20 cellular contexts compared by ENCODE assay signal in the genomic region with DNA sequence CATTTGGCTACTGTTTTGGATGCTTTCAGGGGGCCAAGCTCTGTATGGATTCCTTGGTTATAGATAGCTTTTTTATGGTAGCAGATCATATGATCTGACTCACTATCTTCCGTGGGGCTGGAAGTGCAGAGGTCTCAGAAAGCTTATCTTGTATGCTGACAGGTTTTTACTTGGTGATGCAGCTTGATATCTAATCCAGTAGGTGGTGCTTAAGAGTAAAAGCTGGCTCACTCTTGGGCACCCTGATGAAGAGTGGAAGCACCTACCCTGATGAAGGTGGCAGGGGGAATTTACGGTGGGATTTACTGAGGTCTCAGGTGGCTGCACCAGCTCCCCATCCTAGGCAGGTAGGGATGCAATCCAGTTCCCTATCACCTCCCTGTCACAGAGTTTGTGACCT.
DNase-seq lines count a peak whose midpoint lies in the region; ATAC-seq, FAIRE-seq and TF ChIP-seq lines count a peak whose summit lies in the region.
"Had no signal": no experiment of that assay in that cellular context is flagged by ENCODE, and none has a peak within 500 bp of the region (broad histone marks: within the 10 kb centered on the region; RNA-seq: fewer than 3 reads in every experiment).

No MANE protein-coding gene starts in this region.

- no peak overlapping the region for H3K27ac Mint-ChIP-seq in activated CD8-positive, alpha-beta T cell treated with anti-CD3 and anti-CD28 coated beads, Interleukin-2, amount 10 ng/mL, durations not matched to agents 7 days and 5 days
- H3K27ac Mint-ChIP-seq: CD4-positive, alpha-beta T cell had no signal

- peaks cover 2% of the 10 kb centered on the region; the same call in 1 of the 2 replicates for H3K9me3 ChIP-seq in BE2C
- H3K9me3 ChIP-seq in small intestine (ENCODE audit: control insufficient read depth, low read depth), result no peaks in the 10 kb centered on the region
- H3K9me3 ChIP-seq: SK-N-SH had no signal

- H3K4me3 Mint-ChIP-seq in activated CD8-positive, alpha-beta T cell treated with anti-CD3 and anti-CD28 coated beads, Interleukin-2, amount 10 ng/mL, durations not matched to agents 7 days and 5 days, result no peak overlapping the region
- H3K4me3 Mint-ChIP-seq: CD4-positive, alpha-beta T cell had no signal

- H3K27me3 Mint-ChIP-seq in activated CD8-positive, alpha-beta T cell treated with anti-CD3 and anti-CD28 coated beads, Interleukin-2, amount 10 ng/mL, durations not matched to agents 7 days and 5 days (ENCODE audit: low read depth), result peaks cover 2% of the 10 kb centered on the region
- H3K27me3 Mint-ChIP-seq: CD4-positive, alpha-beta T cell had no signal

- H3K36me3 ChIP-seq in BE2C (no peaks in the 10 kb centered on the region), H7 (replicated peaks; ENCODE audit: control insufficient read depth, insufficient read depth, low read length) (no peaks in the 10 kb centered on the region), small intestine (ENCODE audit: control insufficient read depth in 2 of 2, insufficient read depth in 2 of 2, low read length in 2 of 2) (no peaks in the 10 kb centered on the region)
- H3K36me3 ChIP-seq: Peyer's patch had no signal

- H3K4me1 ChIP-seq in BE2C, result no peaks in the 10 kb centered on the region
- H3K4me1 ChIP-seq in small intestine (ENCODE audit: control insufficient read depth in 2 of 2, insufficient read depth in 1 of 2, low read depth in 1 of 2, low read length in 1 of 2), result no peaks in the 10 kb centered on the region
- H3K4me1 ChIP-seq: Peyer's patch had no signal

- 65 to 76% (median 69%) methylated on average over 2 of the region's 2 CpGs for WGBS in small intestine, 3 donors

- FAIRE-seq in small intestine (lab: Jason Lieb, UNC), result no peak

- in situ Hi-C loops in SK-MEL-5 (cut with HindIII; ENCODE audit: low pct_unique_long_range_greater_than_20kb, low sequenced_read_pairs), result no loop called here

- no peak overlapping the region for H3K4me3 ChIP-seq in BE2C (ENCODE audit: low read depth, low read length)
- H3K4me3 ChIP-seq in H7 (ENCODE audit: insufficient read depth, low read depth, low read length), result no peak overlapping the region
- no peak overlapping the region for H3K4me3 ChIP-seq in small intestine (ENCODE audit: low read depth in 1 of 2, low read length in 2 of 2)
- H3K4me3 ChIP-seq: Peyer's patch had no signal

- H3K27ac ChIP-seq in small intestine (ENCODE audit: low read depth in 1 of 2, low read length in 1 of 2), result no peak overlapping the region
- H3K27ac ChIP-seq: Peyer's patch had no signal

- H3K27me3 ChIP-seq in BE2C (no peaks in the 10 kb centered on the region), H7 (ENCODE audit: control insufficient read depth, insufficient read depth, low read length) (no peaks in the 10 kb centered on the region), small intestine (ENCODE audit: control insufficient read depth in 2 of 2, insufficient read depth in 2 of 2, low read length in 2 of 2) (no peaks in the 10 kb centered on the region)
- H3K27me3 ChIP-seq: Peyer's patch had no signal

- POLR2A ChIA-PET in activated CD8-positive, alpha-beta T cell treated with anti-CD3 and anti-CD28 coated beads, Interleukin-2, amount 10 ng/mL, durations not matched to agents 7 days and 5 days (lab: Charles Lee), result no interaction called here

- H3K9me3 Mint-ChIP-seq in activated CD8-positive, alpha-beta T cell treated with anti-CD3 and anti-CD28 coated beads, Interleukin-2, amount 10 ng/mL, durations not matched to agents 7 days and 5 days (ENCODE audit: insufficient read depth), result peaks cover 15% of the 10 kb centered on the region

- H3K36me3 Mint-ChIP-seq in activated CD8-positive, alpha-beta T cell treated with anti-CD3 and anti-CD28 coated beads, Interleukin-2, amount 10 ng/mL, durations not matched to agents 7 days and 5 days (ENCODE audit: low read depth), result no peaks in the 10 kb centered on the region

- H3K4me1 Mint-ChIP-seq in activated CD8-positive, alpha-beta T cell treated with anti-CD3 and anti-CD28 coated beads, Interleukin-2, amount 10 ng/mL, durations not matched to agents 7 days and 5 days (ENCODE audit: low read depth), result no peaks in the 10 kb centered on the region

- peak; percentile 33; the same call in 1 of the 2 replicates for TF ChIP-seq CTCF in BE2C (IDR thresholded peaks at IDR 0.05; ENCODE audit: low read depth, low read length)

- DNase-seq in BE2C (no peak), H7 (peak; percentile 21), SK-MEL-5 (ENCODE audit: low read depth, low spot score) (peak; percentile 11), iPS-NIHi7 (ENCODE audit: extremely low spot score) (peak; percentile 42), LoVo (ENCODE audit: low spot score) (no peak), NCI-H1092 (lab: John Stamatoyannopoulos, UW) (no peak), small intestine (no peak)
- DNase-seq in activated CD8-positive, alpha-beta T cell treated with anti-CD3 and anti-CD28 coated beads, Interleukin-2, amount 10 ng/mL, durations not matched to agents 7 days and 5 days, result no peak
- DNase-seq: ACHN; AML-193; CD4-positive, alpha-beta T cell; IMR-90; Karpas-422; NCI-H1417; NCI-H1930; NCI-H446 treated with DMSO at 0.1 percent for 48 hours; NCI-H748 treated with DMSO at 0.1 percent for 48 hours; Peyer's patch; Right ventricle myocardium superior; SK-N-SH had no signal

- ATAC-seq in activated CD8-positive, alpha-beta T cell treated with anti-CD3 and anti-CD28 coated beads, Interleukin-2, amount 10 ng/mL, durations not matched to agents 7 days and 5 days, result no peak

- CTCF ChIA-PET in activated CD8-positive, alpha-beta T cell treated with anti-CD3 and anti-CD28 coated beads, Interleukin-2, amount 10 ng/mL, durations not matched to agents 7 days and 5 days (lab: Charles Lee), result no interaction called here

Comparison
In these comparisons a context has a peak if more than half of its experiments do, and no peak if none do; other contexts are left out.
1. DNase-seq: peak in H7 (single experiment), SK-MEL-5 (single experiment) and iPS-NIHi7 (single experiment); none in BE2C (single experiment), LoVo (single experiment), NCI-H1092 (single experiment), activated CD8-positive, alpha-beta T cell treated with anti-CD3 and anti-CD28 coated beads, Interleukin-2, amount 10 ng/mL, durations not matched to agents 7 days and 5 days (single experiment) and small intestine (single experiment).